8 cellular contexts compared by ENCODE assay signal in the genomic region with DNA sequence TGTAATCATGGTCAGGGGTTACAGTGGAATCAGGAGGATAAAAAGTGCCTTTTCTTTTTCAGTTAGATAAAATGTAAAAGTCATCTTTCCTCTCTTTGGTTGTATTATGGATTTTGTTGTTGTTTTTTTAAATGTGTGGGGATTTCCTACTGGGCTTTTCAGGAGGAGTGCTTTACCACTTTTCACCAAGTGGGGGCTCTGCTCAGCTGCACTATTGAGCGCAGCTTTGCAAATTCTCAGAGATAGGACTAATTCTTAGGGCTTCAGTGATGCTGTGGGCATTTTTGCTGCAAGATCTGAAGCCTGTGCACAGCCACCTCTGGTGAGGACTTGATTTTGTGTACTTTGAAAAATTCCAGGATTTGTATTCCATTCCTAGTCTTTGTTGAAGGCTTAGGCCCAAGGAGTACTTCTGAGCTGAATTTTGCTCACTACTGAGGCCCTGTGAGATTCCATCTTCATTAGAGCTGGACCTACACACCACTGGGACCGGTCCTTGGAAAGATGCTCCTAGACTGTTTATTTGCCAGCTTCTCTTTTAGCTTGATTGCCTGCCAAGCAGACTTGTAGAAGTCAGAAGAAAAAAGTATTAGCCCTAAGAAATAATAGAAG. TPM values are rescaled to one million over a fixed set of nuclear protein-coding genes. Genes with fewer than 3 reads are reported as not detected.
DNase-seq lines count a peak whose midpoint lies in the region; ATAC-seq, FAIRE-seq and TF ChIP-seq lines count a peak whose summit lies in the region.

No MANE protein-coding gene starts in this region.

- peaks cover 5% of the 10 kb centered on the region for H3K36me3 Mint-ChIP-seq in activated B cell treated with CpG ODN at 0.5 μM for 24 hours (ENCODE audit: low read depth)

- no peak overlapping the region for H3K27ac Mint-ChIP-seq in activated B cell treated with CpG ODN at 0.5 μM for 24 hours

- H3K4me3 Mint-ChIP-seq in activated B cell treated with CpG ODN at 0.5 μM for 24 hours = peak overlapping the region; percentile 5

- CTCF ChIA-PET in activated B cell treated with CpG ODN at 0.5 μM for 24 hours (lab: Charles Lee) = interaction anchor here (0.5 to 2.1 kb wide), 15 partner anchors 11 to 73 kb away, joined by 3 to 16 read pairs (median 4); no protein-coding TSS in a partner anchor

- 26 to 31% methylated on average over 2 of the region's 2 CpGs for WGBS in GM23248 (ENCODE audit: low coverage in 1 of 2, low lambda C conversion rate in 2 of 2, missing lambda C conversion rate in 2 of 2), 2 experiments

- H4K20me1 ChIP-seq in GM23248 (ENCODE audit: insufficient read depth) = no peaks in the 10 kb centered on the region
- no peaks in the 10 kb centered on the region for H4K20me1 ChIP-seq in keratinocyte (ENCODE audit: control insufficient read depth, extremely low read depth, insufficient read depth, low read length)

- in situ Hi-C loops in GM23248 (cut with MboI) = no loop called here

- dilution Hi-C loops in keratinocyte (cut with MboI; ENCODE audit: extremely low pct_ligation_motif_present, low sequenced_read_pairs) = no loop called here

- H3K9me2 ChIP-seq in GM23248 (ENCODE audit: insufficient read depth) = no peaks in the 10 kb centered on the region

- H3K4me2 ChIP-seq in GM23248 (ENCODE audit: unreplicated experiment) = no peak overlapping the region
- no peak overlapping the region for H3K4me2 ChIP-seq in keratinocyte (ENCODE audit: control insufficient read depth, extremely low read depth, insufficient read depth, low read depth, low read length)

- no peaks in the 10 kb centered on the region for H3K9me3 Mint-ChIP-seq in activated B cell treated with CpG ODN at 0.5 μM for 24 hours

- H3K27me3 Mint-ChIP-seq in activated B cell treated with CpG ODN at 0.5 μM for 24 hours = no peaks in the 10 kb centered on the region

- no peaks in the 10 kb centered on the region for H3K27me3 ChIP-seq in GM23248 (replicated peaks; ENCODE audit: insufficient read depth)
- no peaks in the 10 kb centered on the region for H3K27me3 ChIP-seq in keratinocyte (ENCODE audit: control insufficient read depth, extremely low read depth, insufficient read depth, low read length)

- ATAC-seq in activated B cell treated with CpG ODN at 0.5 μM for 24 hours (ENCODE audit: low read depth) (no peak), GM18909 (IDR thresholded peaks at IDR 0.05; ENCODE audit: poor library complexity, unreplicated experiment) (no peak), HG03571 (IDR thresholded peaks at IDR 0.05; ENCODE audit: unreplicated experiment) (no peak)

- H3K79me2 ChIP-seq in GM23248 (ENCODE audit: insufficient read depth) = peaks cover 3% of the 10 kb centered on the region
- peaks cover 2% of the 10 kb centered on the region for H3K79me2 ChIP-seq in keratinocyte (ENCODE audit: control insufficient read depth, insufficient read depth, low read length)

- H3K9me1 ChIP-seq in keratinocyte (ENCODE audit: control insufficient read depth, extremely low read depth, insufficient read depth, low read length) = no peaks in the 10 kb centered on the region

- H3K36me3 ChIP-seq in GM23248 (ENCODE audit: low read depth) = no peaks in the 10 kb centered on the region
- H3K36me3 ChIP-seq in keratinocyte (ENCODE audit: control insufficient read depth in 2 of 2, extremely low read depth in 1 of 2, insufficient read depth in 2 of 2, low read length in 2 of 2) = no peaks in the 10 kb centered on the region

- H3K27ac ChIP-seq in C4-2B (no peak overlapping the region), GM23248 (no peak overlapping the region), keratinocyte (ENCODE audit: control insufficient read depth, insufficient read depth, low read length) (no peak overlapping the region)

- peaks cover 35% of the 10 kb centered on the region for H3K4me1 Mint-ChIP-seq in activated B cell treated with CpG ODN at 0.5 μM for 24 hours

- H3F3A ChIP-seq in GM23248 (ENCODE audit: insufficient read depth) = no peaks in the 10 kb centered on the region

- intact Hi-C loops in activated B cell treated with CpG ODN at 0.5 μM for 24 hours (cut with micrococcal nuclease) = loop anchor here (1.0 to 5.0 kb wide), 3 partner anchors 44 to 446 kb away; a partner anchor contains a TSS

- POLR2A ChIA-PET in activated B cell treated with CpG ODN at 0.5 μM for 24 hours (lab: Charles Lee) = interaction anchor here (0.6 to 1.2 kb wide), 3 partner anchors 43 to 195 kb away, joined by 3 to 4 read pairs (median 3); no protein-coding TSS in a partner anchor

- TF ChIP-seq CTCF in C4-2B (conservative IDR thresholded peaks at IDR 0.05) (peak; percentile 75), activated B cell treated with CpG ODN at 0.5 μM for 24 hours (IDR thresholded peaks at IDR 0.05) (no peak), keratinocyte (optimal IDR thresholded peaks at IDR 0.05 in 1 of 3, IDR thresholded peaks at IDR 0.05 in 1 of 3, conservative IDR thresholded peaks at IDR 0.05 in 1 of 3; ENCODE audit: extremely low read depth in 1 of 3, insufficient read depth in 2 of 3, low read length in 3 of 3) (peak; percentile 54 to 69 (median 56))

- H3K9me3 ChIP-seq in GM23248 (ENCODE audit: low read depth) (no peaks in the 10 kb centered on the region), keratinocyte (ENCODE audit: control insufficient read depth, low read depth, low read length) (no peaks in the 10 kb centered on the region)

- H2AFZ ChIP-seq in GM23248 = no peak overlapping the region
- no peak overlapping the region for H2AFZ ChIP-seq in keratinocyte (ENCODE audit: control insufficient read depth, low read length)

- H3K4me1 ChIP-seq in GM23248 (ENCODE audit: insufficient read depth) (no peaks in the 10 kb centered on the region), keratinocyte (ENCODE audit: control insufficient read depth, extremely low read depth, insufficient read depth, low read length) (peaks cover 7% of the 10 kb centered on the region)

- FAIRE-seq in keratinocyte (lab: Jason Lieb, UNC) = peak; percentile 46

- H3K4me3 ChIP-seq in GM23248 (no peak overlapping the region), keratinocyte (ENCODE audit: control insufficient read depth in 2 of 3, extremely low read depth in 1 of 3, insufficient read depth in 2 of 3, low read depth in 1 of 3, low read length in 3 of 3) (no peak overlapping the region)

- H3K9ac ChIP-seq in GM23248 (no peak overlapping the region), keratinocyte (ENCODE audit: control insufficient read depth, extremely low read depth, insufficient read depth, low read length) (no peak overlapping the region)

- DNase-seq in GM23248 (peak; percentile 70), activated B cell treated with CpG ODN at 0.5 μM for 24 hours (no peak), keratinocyte (ENCODE audit: low read depth, low spot score) (no peak), NCI-H2081 (lab: John Stamatoyannopoulos, UW) (no peak), NCI-H1092 treated with DMSO at 0.1 percent for 48 hours (lab: John Stamatoyannopoulos, UW) (no peak)

RNA-seq across cellular contexts. Expression of a gene that starts 7.5 kb away (rescaled TPM):
- 39.1 and 42.8 TPM in 2 replicates for total RNA-seq in GM23248 (2014; rRNA removed; shearing (Covaris generic))
- 39.9 and 42.4 TPM in 2 replicates for polyA plus RNA-seq in GM23248 (2016; fragmentation: Nextera tagmentation; extraction: Ambion mirVana)
- total RNA-seq in activated B cell treated with CpG ODN at 0.5 μM for 24 hours = 57.4 and 64.2 TPM in 2 replicates
- 23.7 to 30.8 TPM (median 25.8 TPM) in 3 replicates for polyA plus RNA-seq in keratinocyte
- 14.3 TPM for polyA plus RNA-seq in keratinocyte (2011; ENCODE audit: low read depth)
- polyA plus RNA-seq in keratinocyte (2011; cell fraction: cytosol; rRNA removed) = 29.8 and 30.4 TPM in 2 replicates
- polyA plus RNA-seq in keratinocyte (2011; cell fraction: nucleus; rRNA removed) = 23.2 and 24.9 TPM in 2 replicates
- polyA plus RNA-seq in keratinocyte (2012; ENCODE audit: low replicate concordance) = 14.5 and 28.4 TPM in 2 replicates
- polyA minus RNA-seq in keratinocyte = 11.7 to 32.5 TPM (median 25.8 TPM) in 3 replicates
- polyA minus RNA-seq in keratinocyte (2011; cell fraction: cytosol; rRNA and poly(A)+ RNA removed) = 27.4 TPM
- 13.1 and 21.9 TPM in 2 replicates for polyA minus RNA-seq in keratinocyte (2011; cell fraction: nucleus; rRNA and poly(A)+ RNA removed)
